ENCODE assay signal across 8 cellular contexts in genomic region chr6:134240664-134241431, GRCh38.
DNase-seq lines count a peak whose midpoint lies in the region; ATAC-seq lines count a peak whose summit lies in the region.

No MANE protein-coding gene starts in this region.

- intact Hi-C loops in Right ventricle myocardium inferior (cut with DNase I): no loop called here

- no peak for ATAC-seq in Right ventricle myocardium inferior
- no peak for ATAC-seq in HG02981 (IDR thresholded peaks at IDR 0.05; ENCODE audit: unreplicated experiment)

- in situ Hi-C loops in KBM-7 (cut with MboI; ENCODE audit: low pct_unique_long_range_greater_than_20kb, low sequenced_read_pairs): no loop called here

- DNase-seq in KBM-7 (peak; percentile 30), Right ventricle myocardium inferior (ENCODE audit: missing footprints) (peak; percentile 91), NCI-H82 treated with DMSO at 0.1 percent for 48 hours (lab: John Stamatoyannopoulos, UW; ENCODE audit: unreplicated experiment) (no peak), DMS53 (lab: John Stamatoyannopoulos, UW) (no peak), cerebellar cortex (ENCODE audit: low spot score) (no peak)
- DNase-seq in activated CD8-positive, alpha-beta memory T cell treated with anti-CD3 and anti-CD28 coated beads for 1 hour (ENCODE audit: extremely low read depth in 1 of 2, low read depth in 1 of 2): peak; percentile 52 to 84
- DNase-seq in stimulated activated CD8-positive, alpha-beta memory T cell treated with anti-CD3 and anti-CD28 coated beads, Interleukin-12 subunit alpha, Interleukin-12 subunit beta, amount 100 ng/mL, for 1 hour (ENCODE audit: low read depth): peak; percentile 66

Comparison
In these comparisons a context has a peak if more than half of its experiments do, and no peak if none do; other contexts are left out.
1. DNase-seq: peak in KBM-7 (single experiment), activated CD8-positive, alpha-beta memory T cell treated with anti-CD3 and anti-CD28 coated beads for 1 hour (2 of 2), Right ventricle myocardium inferior (single experiment) and stimulated activated CD8-positive, alpha-beta memory T cell treated with anti-CD3 and anti-CD28 coated beads, Interleukin-12 subunit alpha, Interleukin-12 subunit beta, amount 100 ng/mL, for 1 hour (single experiment); none in NCI-H82 treated with DMSO at 0.1 percent for 48 hours (single experiment), DMS53 (single experiment) and cerebellar cortex (single experiment).